In the genomic region with DNA sequence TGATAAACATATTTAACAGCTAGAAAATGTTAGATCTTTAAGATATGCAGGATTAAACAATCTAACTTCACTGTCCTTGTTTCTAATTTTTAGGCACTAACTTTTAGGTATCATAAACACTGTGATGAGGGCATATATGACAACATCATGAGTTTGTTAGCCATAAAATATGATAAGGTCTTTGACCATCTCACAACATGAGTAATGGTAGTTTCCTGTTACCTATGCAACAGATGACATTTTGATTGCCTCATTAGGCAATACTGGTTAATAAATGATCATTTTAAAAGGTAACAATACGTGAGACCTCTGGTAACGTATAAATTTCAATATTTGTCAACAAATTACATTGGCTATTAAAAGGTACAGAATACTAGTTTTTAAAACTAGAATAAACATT, we compare ENCODE assay signal across 22 cellular contexts.
"Had no signal": no experiment of that assay in that cellular context is flagged by ENCODE, and none has a peak within 500 bp of the region (broad histone marks: within the 10 kb centered on the region; RNA-seq: fewer than 3 reads in every experiment).

No MANE protein-coding gene starts in this region.

- DNase-seq: IMR-90, Karpas-422, KG1, MM.1S, NCI-H1092 treated with DMSO at 0.1 percent for 48 hours, NCI-H1436, NCI-H187, NCI-H2029, NCI-H2081 treated with DMSO at 0.1 percent for 48 hours, NCI-H2171, NCI-H226, NCI-H446, NCI-H510A, NCI-H524 treated with DMSO at 0.1 percent for 48 hours, NCI-H69, NCI-H774, SHP77, SK-N-SH, SW 1271 had no signal

- H3K4me2 ChIP-seq: SK-N-SH had no signal

- ATAC-seq: HepG2 had no signal

- FAIRE-seq: HepG2, RCC 7860 had no signal

- H3K27ac ChIP-seq: RWPE1 had no signal

- H3K9me3 ChIP-seq: SK-N-SH had no signal
